1 cellular context compared by ENCODE assay signal in the genomic region with DNA sequence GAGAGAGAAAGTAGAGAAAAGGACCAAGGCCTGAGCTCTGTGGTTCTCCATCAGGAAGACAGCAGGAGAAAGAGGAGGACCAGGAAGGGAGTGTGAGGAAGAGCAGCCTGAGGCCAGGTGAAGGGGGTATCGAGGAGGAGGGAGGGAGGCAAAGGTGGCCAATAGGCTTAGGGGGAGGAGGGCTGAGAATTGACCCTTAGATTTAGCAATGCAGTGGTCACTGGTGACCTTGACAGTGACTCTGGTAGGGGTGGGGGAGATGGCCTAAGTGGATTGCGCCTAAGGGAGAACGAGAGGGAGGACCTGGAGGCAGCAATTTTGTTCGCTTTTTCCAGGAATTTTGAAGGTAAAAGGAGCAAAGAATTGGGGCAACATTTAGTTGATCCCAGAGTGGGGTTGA.
A peak's percentile ranks its signal among the peaks of the same experiment; 100 is the strongest.
TF ChIP-seq lines count a peak whose summit lies in the region.

No MANE protein-coding gene starts in this region.

TF ChIP-seq in HepG2, 621 proteins besides CTCF, POLR2A, EP300 and RAD21 (continued from another document):
- TF ChIP-seq ZNF326 (CRISPR knock-in tag; IDR thresholded peaks at IDR 0.05; ENCODE audit: borderline replicate concordance) (no peak), JUNB (CRISPR knock-in tag; IDR thresholded peaks at IDR 0.05; ENCODE audit: borderline replicate concordance) (0 out of 2 replicates have a peak, but pooled peaks have one; percentile 49), FIP1L1 (IDR thresholded peaks at IDR 0.05; ENCODE audit: borderline replicate concordance, insufficient read depth, low read depth, low read length) (no peak), ATF4 (CRISPR knock-in tag; IDR thresholded peaks at IDR 0.05) (peak in 1 of 2 experiments; percentile 20; a peak in 1 of 4 replicates), PRDM4 (CRISPR knock-in tag; IDR thresholded peaks at IDR 0.05; ENCODE audit: borderline replicate concordance) (no peak), NRL (CRISPR knock-in tag; IDR thresholded peaks at IDR 0.05; ENCODE audit: borderline replicate concordance) (no peak), ZNF350 (CRISPR knock-in tag; IDR thresholded peaks at IDR 0.05; ENCODE audit: borderline replicate concordance, low read depth) (no peak), GATAD1 (CRISPR knock-in tag; IDR thresholded peaks at IDR 0.05) (no peak), CEBPB (IDR thresholded peaks at IDR 0.05; ENCODE audit: borderline replicate concordance, low read depth, low read length) (peak; percentile 21; the same call in 1 of the 2 replicates), ZNF576 (CRISPR knock-in tag; IDR thresholded peaks at IDR 0.05) (no peak), GFI1 (CRISPR knock-in tag; IDR thresholded peaks at IDR 0.05; ENCODE audit: borderline replicate concordance) (no peak), ZNF737 (CRISPR knock-in tag; IDR thresholded peaks at IDR 0.05; ENCODE audit: borderline replicate concordance) (no peak), PITX1 (CRISPR knock-in tag; IDR thresholded peaks at IDR 0.05) (0 out of 2 replicates have a peak, but pooled peaks have one; percentile 33), SNAI1 (CRISPR knock-in tag; IDR thresholded peaks at IDR 0.05; ENCODE audit: borderline replicate concordance) (no peak), GZF1 (CRISPR knock-in tag; IDR thresholded peaks at IDR 0.05) (no peak), MEIS1 (CRISPR knock-in tag; IDR thresholded peaks at IDR 0.05; ENCODE audit: borderline replicate concordance) (no peak), MED8 (CRISPR knock-in tag; IDR thresholded peaks at IDR 0.05; ENCODE audit: insufficient replicate concordance) (no peak), ZNF782 (CRISPR knock-in tag; IDR thresholded peaks at IDR 0.05; ENCODE audit: borderline replicate concordance) (no peak), MZF1 (CRISPR knock-in tag; IDR thresholded peaks at IDR 0.05; ENCODE audit: borderline replicate concordance) (no peak), MEF2D (CRISPR knock-in tag; IDR thresholded peaks at IDR 0.05) (0 out of 2 replicates have a peak, but pooled peaks have one; percentile 39)
- TF ChIP-seq, protein P1, sequence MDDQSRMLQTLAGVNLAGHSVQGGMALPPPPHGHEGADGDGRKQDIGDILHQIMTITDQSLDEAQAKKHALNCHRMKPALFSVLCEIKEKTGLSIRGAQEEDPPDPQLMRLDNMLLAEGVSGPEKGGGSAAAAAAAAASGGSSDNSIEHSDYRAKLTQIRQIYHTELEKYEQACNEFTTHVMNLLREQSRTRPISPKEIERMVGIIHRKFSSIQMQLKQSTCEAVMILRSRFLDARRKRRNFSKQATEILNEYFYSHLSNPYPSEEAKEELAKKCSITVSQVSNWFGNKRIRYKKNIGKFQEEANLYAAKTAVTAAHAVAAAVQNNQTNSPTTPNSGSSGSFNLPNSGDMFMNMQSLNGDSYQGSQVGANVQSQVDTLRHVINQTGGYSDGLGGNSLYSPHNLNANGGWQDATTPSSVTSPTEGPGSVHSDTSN (CRISPR knock-in tag; IDR thresholded peaks at IDR 0.05; ENCODE audit: borderline replicate concordance) = no peak
- TF ChIP-seq, protein P2, sequence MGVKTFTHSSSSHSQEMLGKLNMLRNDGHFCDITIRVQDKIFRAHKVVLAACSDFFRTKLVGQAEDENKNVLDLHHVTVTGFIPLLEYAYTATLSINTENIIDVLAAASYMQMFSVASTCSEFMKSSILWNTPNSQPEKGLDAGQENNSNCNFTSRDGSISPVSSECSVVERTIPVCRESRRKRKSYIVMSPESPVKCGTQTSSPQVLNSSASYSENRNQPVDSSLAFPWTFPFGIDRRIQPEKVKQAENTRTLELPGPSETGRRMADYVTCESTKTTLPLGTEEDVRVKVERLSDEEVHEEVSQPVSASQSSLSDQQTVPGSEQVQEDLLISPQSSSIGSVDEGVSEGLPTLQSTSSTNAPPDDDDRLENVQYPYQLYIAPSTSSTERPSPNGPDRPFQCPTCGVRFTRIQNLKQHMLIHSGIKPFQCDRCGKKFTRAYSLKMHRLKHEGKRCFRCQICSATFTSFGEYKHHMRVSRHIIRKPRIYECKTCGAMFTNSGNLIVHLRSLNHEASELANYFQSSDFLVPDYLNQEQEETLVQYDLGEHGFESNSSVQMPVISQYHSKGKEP (CRISPR knock-in tag; IDR thresholded peaks at IDR 0.05) = no peak
- TF ChIP-seq, protein P3, sequence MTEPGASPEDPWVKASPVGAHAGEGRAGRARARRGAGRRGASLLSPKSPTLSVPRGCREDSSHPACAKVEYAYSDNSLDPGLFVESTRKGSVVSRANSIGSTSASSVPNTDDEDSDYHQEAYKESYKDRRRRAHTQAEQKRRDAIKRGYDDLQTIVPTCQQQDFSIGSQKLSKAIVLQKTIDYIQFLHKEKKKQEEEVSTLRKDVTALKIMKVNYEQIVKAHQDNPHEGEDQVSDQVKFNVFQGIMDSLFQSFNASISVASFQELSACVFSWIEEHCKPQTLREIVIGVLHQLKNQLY (CRISPR knock-in tag; IDR thresholded peaks at IDR 0.05) = no peak
- TF ChIP-seq, protein P4, sequence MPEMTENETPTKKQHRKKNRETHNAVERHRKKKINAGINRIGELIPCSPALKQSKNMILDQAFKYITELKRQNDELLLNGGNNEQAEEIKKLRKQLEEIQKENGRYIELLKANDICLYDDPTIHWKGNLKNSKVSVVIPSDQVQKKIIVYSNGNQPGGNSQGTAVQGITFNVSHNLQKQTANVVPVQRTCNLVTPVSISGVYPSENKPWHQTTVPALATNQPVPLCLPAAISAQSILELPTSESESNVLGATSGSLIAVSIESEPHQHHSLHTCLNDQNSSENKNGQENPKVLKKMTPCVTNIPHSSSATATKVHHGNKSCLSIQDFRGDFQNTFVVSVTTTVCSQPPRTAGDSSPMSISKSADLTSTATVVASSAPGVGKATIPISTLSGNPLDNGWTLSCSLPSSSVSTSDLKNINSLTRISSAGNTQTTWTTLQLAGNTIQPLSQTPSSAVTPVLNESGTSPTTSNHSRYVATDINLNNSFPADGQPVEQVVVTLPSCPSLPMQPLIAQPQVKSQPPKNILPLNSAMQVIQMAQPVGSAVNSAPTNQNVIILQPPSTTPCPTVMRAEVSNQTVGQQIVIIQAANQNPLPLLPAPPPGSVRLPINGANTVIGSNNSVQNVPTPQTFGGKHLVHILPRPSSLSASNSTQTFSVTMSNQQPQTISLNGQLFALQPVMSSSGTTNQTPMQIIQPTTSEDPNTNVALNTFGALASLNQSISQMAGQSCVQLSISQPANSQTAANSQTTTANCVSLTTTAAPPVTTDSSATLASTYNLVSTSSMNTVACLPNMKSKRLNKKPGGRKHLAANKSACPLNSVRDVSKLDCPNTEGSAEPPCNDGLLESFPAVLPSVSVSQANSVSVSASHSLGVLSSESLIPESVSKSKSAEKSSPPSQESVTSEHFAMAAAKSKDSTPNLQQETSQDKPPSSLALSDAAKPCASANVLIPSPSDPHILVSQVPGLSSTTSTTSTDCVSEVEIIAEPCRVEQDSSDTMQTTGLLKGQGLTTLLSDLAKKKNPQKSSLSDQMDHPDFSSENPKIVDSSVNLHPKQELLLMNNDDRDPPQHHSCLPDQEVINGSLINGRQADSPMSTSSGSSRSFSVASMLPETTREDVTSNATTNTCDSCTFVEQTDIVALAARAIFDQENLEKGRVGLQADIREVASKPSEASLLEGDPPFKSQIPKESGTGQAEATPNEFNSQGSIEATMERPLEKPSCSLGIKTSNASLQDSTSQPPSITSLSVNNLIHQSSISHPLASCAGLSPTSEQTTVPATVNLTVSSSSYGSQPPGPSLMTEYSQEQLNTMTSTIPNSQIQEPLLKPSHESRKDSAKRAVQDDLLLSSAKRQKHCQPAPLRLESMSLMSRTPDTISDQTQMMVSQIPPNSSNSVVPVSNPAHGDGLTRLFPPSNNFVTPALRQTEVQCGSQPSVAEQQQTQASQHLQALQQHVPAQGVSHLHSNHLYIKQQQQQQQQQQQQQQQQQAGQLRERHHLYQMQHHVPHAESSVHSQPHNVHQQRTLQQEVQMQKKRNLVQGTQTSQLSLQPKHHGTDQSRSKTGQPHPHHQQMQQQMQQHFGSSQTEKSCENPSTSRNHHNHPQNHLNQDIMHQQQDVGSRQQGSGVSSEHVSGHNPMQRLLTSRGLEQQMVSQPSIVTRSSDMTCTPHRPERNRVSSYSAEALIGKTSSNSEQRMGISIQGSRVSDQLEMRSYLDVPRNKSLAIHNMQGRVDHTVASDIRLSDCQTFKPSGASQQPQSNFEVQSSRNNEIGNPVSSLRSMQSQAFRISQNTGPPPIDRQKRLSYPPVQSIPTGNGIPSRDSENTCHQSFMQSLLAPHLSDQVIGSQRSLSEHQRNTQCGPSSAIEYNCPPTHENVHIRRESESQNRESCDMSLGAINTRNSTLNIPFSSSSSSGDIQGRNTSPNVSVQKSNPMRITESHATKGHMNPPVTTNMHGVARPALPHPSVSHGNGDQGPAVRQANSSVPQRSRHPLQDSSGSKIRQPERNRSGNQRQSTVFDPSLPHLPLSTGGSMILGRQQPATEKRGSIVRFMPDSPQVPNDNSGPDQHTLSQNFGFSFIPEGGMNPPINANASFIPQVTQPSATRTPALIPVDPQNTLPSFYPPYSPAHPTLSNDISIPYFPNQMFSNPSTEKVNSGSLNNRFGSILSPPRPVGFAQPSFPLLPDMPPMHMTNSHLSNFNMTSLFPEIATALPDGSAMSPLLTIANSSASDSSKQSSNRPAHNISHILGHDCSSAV (CRISPR knock-in tag; IDR thresholded peaks at IDR 0.05; ENCODE audit: borderline replicate concordance) = no peak
TF ChIP-seq in HepG2: peak in this region for 15.
